In genomic region chr1:66168919-66169725, GRCh38 we compare ENCODE assay signal across 14 cellular contexts.
DNase-seq lines count a peak whose midpoint lies in the region; ATAC-seq and TF ChIP-seq lines count a peak whose summit lies in the region.
"Had no signal": no experiment of that assay in that cellular context is flagged by ENCODE, and none has a peak within 500 bp of the region (broad histone marks: within the 10 kb centered on the region; RNA-seq: fewer than 3 reads in every experiment).

No MANE protein-coding gene starts in this region.

- no peaks in the 10 kb centered on the region for H3K9me3 ChIP-seq in thoracic aorta

- CTCF ChIA-PET in activated naive CD4-positive, alpha-beta T cell treated with anti-CD3 and anti-CD28 coated beads, Interleukin-2, amount 10 ng/mL, durations not matched to agents 7 days and 5 days (lab: Charles Lee): interaction anchor here (1.0 kb wide), 1 partner anchor 73 kb away, joined by 3 read pairs; no protein-coding TSS in a partner anchor
- CTCF ChIA-PET in activated CD8-positive, alpha-beta memory T cell treated with anti-CD3 and anti-CD28 coated beads, Interleukin-2, amount 10 ng/mL, durations not matched to agents 7 days and 5 days (lab: Charles Lee): interaction anchor here (1.0 to 1.5 kb wide), 2 partner anchors 74 to 277 kb away, joined by 3 read pairs; no protein-coding TSS in a partner anchor

- ATAC-seq in thoracic aorta (ENCODE audit: insufficient number of reproducible peaks, low FRiP score, low read depth): peak; percentile 43
- ATAC-seq in GM19397 (IDR thresholded peaks at IDR 0.05; ENCODE audit: unreplicated experiment): no peak
- no peak for ATAC-seq in activated CD8-positive, alpha-beta memory T cell treated with anti-CD3 and anti-CD28 coated beads, Interleukin-2, amount 10 ng/mL, durations not matched to agents 7 days and 5 days
- ATAC-seq: left cardiac atrium, PC-3 had no signal

- no peaks in the 10 kb centered on the region for H3K9me3 Mint-ChIP-seq in activated naive CD4-positive, alpha-beta T cell treated with anti-CD3 and anti-CD28 coated beads, Interleukin-2, amount 10 ng/mL, durations not matched to agents 7 days and 5 days
- no peaks in the 10 kb centered on the region for H3K9me3 Mint-ChIP-seq in activated CD8-positive, alpha-beta memory T cell treated with anti-CD3 and anti-CD28 coated beads, Interleukin-2, amount 10 ng/mL, durations not matched to agents 7 days and 5 days (ENCODE audit: low read depth)
- H3K9me3 Mint-ChIP-seq: activated T-cell treated with anti-CD3 and anti-CD28 coated beads, Interleukin-2, amount 50 U/mL, for 4 hours had no signal

- no peak overlapping the region for H3K4me3 ChIP-seq in thoracic aorta

- H3K36me3 Mint-ChIP-seq in activated naive CD4-positive, alpha-beta T cell treated with anti-CD3 and anti-CD28 coated beads, Interleukin-2, amount 10 ng/mL, durations not matched to agents 7 days and 5 days: no peaks in the 10 kb centered on the region
- H3K36me3 Mint-ChIP-seq in activated CD8-positive, alpha-beta memory T cell treated with anti-CD3 and anti-CD28 coated beads, Interleukin-2, amount 10 ng/mL, durations not matched to agents 7 days and 5 days: no peaks in the 10 kb centered on the region

- H3K4me1 Mint-ChIP-seq in activated naive CD4-positive, alpha-beta T cell treated with anti-CD3 and anti-CD28 coated beads, Interleukin-2, amount 10 ng/mL, durations not matched to agents 7 days and 5 days: peaks cover 25% of the 10 kb centered on the region
- peaks cover 16% of the 10 kb centered on the region for H3K4me1 Mint-ChIP-seq in activated CD8-positive, alpha-beta memory T cell treated with anti-CD3 and anti-CD28 coated beads, Interleukin-2, amount 10 ng/mL, durations not matched to agents 7 days and 5 days

- peak; percentile 35 for DNase-seq in activated naive CD4-positive, alpha-beta T cell treated with anti-CD3 and anti-CD28 coated beads, Interleukin-2, amount 10 ng/mL, durations not matched to agents 7 days and 5 days
- DNase-seq in activated naive CD4-positive, alpha-beta T cell treated with anti-CD3 and anti-CD28 coated beads, Interleukin-2, amount 50 U/mL, for 16 hours: no peak
- peak; percentile 83 for DNase-seq in NCI-H2227 treated with DMSO at 0.1 percent for 48 hours (lab: John Stamatoyannopoulos, UW)
- DNase-seq in cerebellar cortex (ENCODE audit: low spot score): peak; percentile 12
- DNase-seq in thoracic aorta (ENCODE audit: low spot score): no peak
- no peak for DNase-seq in activated CD8-positive, alpha-beta memory T cell treated with anti-CD3 and anti-CD28 coated beads, Interleukin-2, amount 10 ng/mL, durations not matched to agents 7 days and 5 days
- no peak for DNase-seq in NCI-H187 (lab: John Stamatoyannopoulos, UW)
- DNase-seq: activated T-cell treated with anti-CD3 and anti-CD28 coated beads, Interleukin-2, amount 50 U/mL, for 4 hours; left cardiac atrium; MV-4-11; PC-3; stimulated activated CD4-positive, alpha-beta T cell treated with anti-CD3 and anti-CD28 coated beads, Interleukin-2, amount 100 ng/mL, for 24 hours; stimulated activated naive CD4-positive, alpha-beta T cell treated with Interleukin-2 at 50 U/mL for 16 hours had no signal

- no peaks in the 10 kb centered on the region for H3K36me3 ChIP-seq in thoracic aorta

- H3K4me3 Mint-ChIP-seq in activated naive CD4-positive, alpha-beta T cell treated with anti-CD3 and anti-CD28 coated beads, Interleukin-2, amount 10 ng/mL, durations not matched to agents 7 days and 5 days: no peak overlapping the region
- no peak overlapping the region for H3K4me3 Mint-ChIP-seq in activated CD8-positive, alpha-beta memory T cell treated with anti-CD3 and anti-CD28 coated beads, Interleukin-2, amount 10 ng/mL, durations not matched to agents 7 days and 5 days
- H3K4me3 Mint-ChIP-seq: activated T-cell treated with anti-CD3 and anti-CD28 coated beads, Interleukin-2, amount 50 U/mL, for 4 hours had no signal

- no peak overlapping the region for H3K27ac Mint-ChIP-seq in activated naive CD4-positive, alpha-beta T cell treated with anti-CD3 and anti-CD28 coated beads, Interleukin-2, amount 10 ng/mL, durations not matched to agents 7 days and 5 days
- H3K27ac Mint-ChIP-seq in activated CD8-positive, alpha-beta memory T cell treated with anti-CD3 and anti-CD28 coated beads, Interleukin-2, amount 10 ng/mL, durations not matched to agents 7 days and 5 days: no peak overlapping the region

- no peaks in the 10 kb centered on the region for H3K27me3 ChIP-seq in thoracic aorta (replicated peaks; ENCODE audit: insufficient read depth)

- no peak overlapping the region for H3K27ac ChIP-seq in thoracic aorta

- no peaks in the 10 kb centered on the region for H3K4me1 ChIP-seq in thoracic aorta (ENCODE audit: control insufficient read depth in 1 of 2, low read depth in 2 of 2)

- peaks cover 17% of the 10 kb centered on the region for H3K27me3 Mint-ChIP-seq in activated naive CD4-positive, alpha-beta T cell treated with anti-CD3 and anti-CD28 coated beads, Interleukin-2, amount 10 ng/mL, durations not matched to agents 7 days and 5 days
- H3K27me3 Mint-ChIP-seq in activated CD8-positive, alpha-beta memory T cell treated with anti-CD3 and anti-CD28 coated beads, Interleukin-2, amount 10 ng/mL, durations not matched to agents 7 days and 5 days: peaks cover 40% of the 10 kb centered on the region

- TF ChIP-seq CTCF in thoracic aorta (IDR thresholded peaks at IDR 0.05): no peak

Comparison
In these comparisons a context has a peak if more than half of its experiments do, and no peak if none do; other contexts are left out.
1. DNase-seq: peak in activated naive CD4-positive, alpha-beta T cell treated with anti-CD3 and anti-CD28 coated beads, Interleukin-2, amount 10 ng/mL, durations not matched to agents 7 days and 5 days (single experiment), NCI-H2227 treated with DMSO at 0.1 percent for 48 hours (single experiment) and cerebellar cortex (single experiment); none in activated naive CD4-positive, alpha-beta T cell treated with anti-CD3 and anti-CD28 coated beads, Interleukin-2, amount 50 U/mL, for 16 hours (single experiment), thoracic aorta (single experiment), activated CD8-positive, alpha-beta memory T cell treated with anti-CD3 and anti-CD28 coated beads, Interleukin-2, amount 10 ng/mL, durations not matched to agents 7 days and 5 days (single experiment) and NCI-H187 (0 of 2).